Comparison of ENCODE assay signal across 16 cellular contexts in the genomic region with DNA sequence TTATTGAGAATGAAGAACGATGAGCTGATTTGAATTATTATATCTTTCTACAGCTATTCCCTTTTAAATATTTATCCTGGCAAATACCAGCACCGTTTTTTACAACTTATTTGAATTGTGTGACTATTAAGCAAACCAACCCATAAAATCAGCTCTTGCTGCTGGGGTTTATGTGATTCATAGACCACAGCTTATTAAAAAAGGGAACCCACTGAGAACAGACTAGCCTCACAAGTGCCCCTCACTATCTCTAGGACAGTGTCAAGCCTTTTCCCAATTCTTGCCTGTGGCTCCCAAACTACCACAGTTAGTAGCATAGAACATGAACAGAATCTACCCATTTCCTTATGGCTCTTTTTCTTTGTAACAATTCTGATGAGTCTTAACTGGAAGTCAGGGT.
"Had no signal": no experiment of that assay in that cellular context is flagged by ENCODE, and none has a peak within 500 bp of the region (broad histone marks: within the 10 kb centered on the region; RNA-seq: fewer than 3 reads in every experiment).

No MANE protein-coding gene starts in this region.

- H3K4me3 Mint-ChIP-seq: activated naive CD8-positive, alpha-beta T cell treated with anti-CD3 and anti-CD28 coated beads, Interleukin-2, amount 10 ng/mL, durations not matched to agents 7 days and 5 days; central memory CD8-positive, alpha-beta T cell; T-cell had no signal

- H3K9me3 ChIP-seq: right lobe of liver, thoracic aorta, upper lobe of right lung had no signal

- H3K27me3 ChIP-seq: brain microvascular endothelial cell, right lobe of liver, upper lobe of right lung had no signal

- DNase-seq: activated gamma-delta T cell; activated naive CD8-positive, alpha-beta T cell treated with anti-CD3 and anti-CD28 coated beads, Interleukin-2, amount 10 ng/mL, durations not matched to agents 7 days and 5 days; anterior cingulate cortex; brain microvascular endothelial cell; islet precursor cell; midbrain; right lobe of liver; T-cell; T1000; upper lobe of right lung had no signal

- ATAC-seq: esophagus mucosa, left lobe of liver, right lobe of liver, T-cell, upper lobe of right lung had no signal

- H3K4me1 ChIP-seq: right lobe of liver, upper lobe of right lung had no signal

- H3K4me3 ChIP-seq: coronary artery, right lobe of liver, thoracic aorta, upper lobe of right lung had no signal

- H3K27ac Mint-ChIP-seq: activated naive CD8-positive, alpha-beta T cell treated with anti-CD3 and anti-CD28 coated beads, Interleukin-2, amount 10 ng/mL, durations not matched to agents 7 days and 5 days; T-cell had no signal

- H3K9me3 Mint-ChIP-seq: activated naive CD8-positive, alpha-beta T cell treated with anti-CD3 and anti-CD28 coated beads, Interleukin-2, amount 10 ng/mL, durations not matched to agents 7 days and 5 days; central memory CD8-positive, alpha-beta T cell; neural crest cell; T-cell had no signal

- H3K27me3 Mint-ChIP-seq: central memory CD8-positive, alpha-beta T cell; T-cell had no signal

- H3K36me3 ChIP-seq: brain microvascular endothelial cell, right lobe of liver, thoracic aorta, upper lobe of right lung had no signal

- H3K27ac ChIP-seq: brain microvascular endothelial cell, coronary artery, right lobe of liver, thoracic aorta, upper lobe of right lung had no signal
